35 cellular contexts compared by ENCODE assay signal in genomic region chr12:113689047-113689610, GRCh38.
"Had no signal": no experiment of that assay in that cellular context is flagged by ENCODE, and none has a peak within 500 bp of the region (broad histone marks: within the 10 kb centered on the region; RNA-seq: fewer than 3 reads in every experiment).

No MANE protein-coding gene starts in this region.

- H3K27ac Mint-ChIP-seq: activated B cell treated with CpG ODN at 0.5 μM for 24 hours; activated CD4-positive, alpha-beta memory T cell treated with anti-CD3 and anti-CD28 coated beads, Interleukin-2, amount 10 ng/mL, durations not matched to agents 7 days and 5 days; activated CD8-positive, alpha-beta memory T cell treated with anti-CD3 and anti-CD28 coated beads, Interleukin-2, amount 10 ng/mL, durations not matched to agents 7 days and 5 days; activated naive CD4-positive, alpha-beta T cell treated with anti-CD3 and anti-CD28 coated beads, Interleukin-2, amount 10 ng/mL, durations not matched to agents 7 days and 5 days; activated naive CD8-positive, alpha-beta T cell; activated naive CD8-positive, alpha-beta T cell treated with anti-CD3 and anti-CD28 coated beads, Interleukin-2, amount 50 U/mL, for 24 hours had no signal

- DNase-seq: activated B cell treated with CpG ODN at 0.5 μM for 24 hours; activated CD4-positive, alpha-beta memory T cell treated with anti-CD3 and anti-CD28 coated beads, Interleukin-2, amount 10 ng/mL, durations not matched to agents 7 days and 5 days; activated CD4-positive, alpha-beta T cell treated with anti-CD3 and anti-CD28 coated beads for 4 hours; activated CD4-positive, CD25-positive, alpha-beta regulatory T cell treated with anti-CD3 and anti-CD28 coated beads, Interleukin-2, amount 50 U/mL, for 72 hours; activated CD8-positive, alpha-beta memory T cell treated with anti-CD3 and anti-CD28 coated beads for 24 hours; activated CD8-positive, alpha-beta memory T cell treated with anti-CD3 and anti-CD28 coated beads, Interleukin-2, amount 10 ng/mL, durations not matched to agents 7 days and 5 days; activated CD8-positive, alpha-beta memory T cell treated with anti-CD3 and anti-CD28 coated beads, Interleukin-2, amount 50 U/mL, for 48 hours; activated effector memory CD4-positive, alpha-beta T cell treated with Interleukin-2 at 50 U/mL for 16 hours; activated naive CD4-positive, alpha-beta T cell treated with anti-CD3 and anti-CD28 coated beads, Interleukin-2, amount 10 ng/mL, durations not matched to agents 7 days and 5 days; activated naive CD8-positive, alpha-beta T cell treated with anti-CD3 and anti-CD28 coated beads, Interleukin-2, amount 50 U/mL, for 24 hours; activated T-cell treated with anti-CD3 and anti-CD28 coated beads, Interleukin-2, amount 50 U/mL, for 48 hours; brain microvascular endothelial cell; MM.1S; MV-4-11; NCI-H1092; NCI-H1436 treated with DMSO at 0.1 percent for 48 hours; NCI-H1694 treated with DMSO at 0.1 percent for 48 hours; NCI-H2029; NCI-H345; NCI-H524 treated with DMSO at 0.1 percent for 48 hours; NK-92 treated with Interleukin-12 subunit alpha and Interleukin-12 subunit beta, amount 100 ng/mL, for 24 hours; PC-3; Peyer's patch; RPMI8226; SHP77 treated with DMSO at 0.1 percent for 48 hours; SW 1271; T-helper 1 cell; T-helper 2 cell; T-helper 9 cell had no signal

- H3K4me1 ChIP-seq: Peyer's patch, SJSA1 had no signal

- H3K27ac ChIP-seq: brain microvascular endothelial cell, cardiac muscle cell, KMS-11, Peyer's patch, SJSA1, VCaP had no signal

- H3K27me3 Mint-ChIP-seq: activated CD4-positive, alpha-beta memory T cell treated with anti-CD3 and anti-CD28 coated beads, Interleukin-2, amount 10 ng/mL, durations not matched to agents 7 days and 5 days; activated naive CD4-positive, alpha-beta T cell treated with anti-CD3 and anti-CD28 coated beads, Interleukin-2, amount 10 ng/mL, durations not matched to agents 7 days and 5 days had no signal

- ATAC-seq: activated CD8-positive, alpha-beta memory T cell treated with anti-CD3 and anti-CD28 coated beads, Interleukin-2, amount 10 ng/mL, durations not matched to agents 7 days and 5 days; activated naive CD8-positive, alpha-beta T cell treated with anti-CD3 and anti-CD28 coated beads, Interleukin-2, amount 50 U/mL, for 24 hours; PC-3 had no signal

- H3K4me3 Mint-ChIP-seq: activated B cell treated with CpG ODN at 0.5 μM for 24 hours; activated CD4-positive, alpha-beta memory T cell treated with anti-CD3 and anti-CD28 coated beads, Interleukin-2, amount 10 ng/mL, durations not matched to agents 7 days and 5 days; activated CD8-positive, alpha-beta memory T cell treated with anti-CD3 and anti-CD28 coated beads, Interleukin-2, amount 10 ng/mL, durations not matched to agents 7 days and 5 days; activated naive CD4-positive, alpha-beta T cell treated with anti-CD3 and anti-CD28 coated beads, Interleukin-2, amount 10 ng/mL, durations not matched to agents 7 days and 5 days; activated naive CD8-positive, alpha-beta T cell; activated naive CD8-positive, alpha-beta T cell treated with anti-CD3 and anti-CD28 coated beads, Interleukin-2, amount 50 U/mL, for 24 hours; central memory CD8-positive, alpha-beta T cell had no signal

- H3K4me3 ChIP-seq: cardiac muscle cell, Peyer's patch, SJSA1 had no signal

- H3K9me3 Mint-ChIP-seq: activated CD4-positive, alpha-beta memory T cell treated with anti-CD3 and anti-CD28 coated beads, Interleukin-2, amount 10 ng/mL, durations not matched to agents 7 days and 5 days; activated naive CD4-positive, alpha-beta T cell treated with anti-CD3 and anti-CD28 coated beads, Interleukin-2, amount 10 ng/mL, durations not matched to agents 7 days and 5 days; activated naive CD8-positive, alpha-beta T cell treated with anti-CD3 and anti-CD28 coated beads, Interleukin-2, amount 50 U/mL, for 24 hours; central memory CD8-positive, alpha-beta T cell had no signal

- H3K36me3 Mint-ChIP-seq: activated CD8-positive, alpha-beta memory T cell treated with anti-CD3 and anti-CD28 coated beads, Interleukin-2, amount 10 ng/mL, durations not matched to agents 7 days and 5 days; activated naive CD4-positive, alpha-beta T cell treated with anti-CD3 and anti-CD28 coated beads, Interleukin-2, amount 10 ng/mL, durations not matched to agents 7 days and 5 days; activated naive CD8-positive, alpha-beta T cell had no signal

- H3K9me3 ChIP-seq: Peyer's patch, SJSA1 had no signal

- H3K9ac ChIP-seq: KMS-11 had no signal

- H3K36me3 ChIP-seq: brain microvascular endothelial cell, cardiac muscle cell, Peyer's patch, SJSA1 had no signal

- H3K4me1 Mint-ChIP-seq: activated B cell treated with CpG ODN at 0.5 μM for 24 hours; activated CD4-positive, alpha-beta memory T cell treated with anti-CD3 and anti-CD28 coated beads, Interleukin-2, amount 10 ng/mL, durations not matched to agents 7 days and 5 days; activated CD8-positive, alpha-beta memory T cell treated with anti-CD3 and anti-CD28 coated beads, Interleukin-2, amount 10 ng/mL, durations not matched to agents 7 days and 5 days; activated naive CD4-positive, alpha-beta T cell treated with anti-CD3 and anti-CD28 coated beads, Interleukin-2, amount 10 ng/mL, durations not matched to agents 7 days and 5 days; activated naive CD8-positive, alpha-beta T cell treated with anti-CD3 and anti-CD28 coated beads, Interleukin-2, amount 50 U/mL, for 24 hours; central memory CD8-positive, alpha-beta T cell had no signal

- H3K27me3 ChIP-seq: brain microvascular endothelial cell, cardiac muscle cell, Peyer's patch had no signal
